Comparison of ENCODE assay signal across 4 cellular contexts in genomic region chr21:13303763-13304162, GRCh38.
DNase-seq lines count a peak whose midpoint lies in the region; ATAC-seq and TF ChIP-seq lines count a peak whose summit lies in the region.
"Not testable (repeated sequence)": the region's sequence is repeated elsewhere in the genome, so short reads cannot be mapped to it uniquely, and the experiment has no call there.

No MANE protein-coding gene starts in this region.

- not testable (repeated sequence) for H3K4me1 ChIP-seq in right lobe of liver

- ATAC-seq in left lobe of liver = peak; percentile 70
- peak; percentile 29 to 77 (median 62) for ATAC-seq in right lobe of liver

- H3K36me3 ChIP-seq in right lobe of liver = not testable (repeated sequence)

- intact Hi-C loops in right lobe of liver (cut with DNase I) = not testable (repeated sequence)

- peak overlapping the region; percentile 89 for H3K27ac ChIP-seq in 22Rv1
- H3K27ac ChIP-seq in VCaP = peak overlapping the region; percentile 84
- not testable (repeated sequence) for H3K27ac ChIP-seq in right lobe of liver

- not testable (repeated sequence) for DNase-seq in left lobe of liver (ENCODE audit: low spot score); right lobe of liver

- TF ChIP-seq CTCF in 22Rv1 (IDR thresholded peaks at IDR 0.05); VCaP (conservative IDR thresholded peaks at IDR 0.05); right lobe of liver (IDR thresholded peaks at IDR 0.05): not testable (repeated sequence)

- TF ChIP-seq POLR2A in right lobe of liver (IDR thresholded peaks at IDR 0.05) = not testable (repeated sequence)

- H3K9me3 ChIP-seq in right lobe of liver = not testable (repeated sequence)

- H3K4me3 ChIP-seq in right lobe of liver = not testable (repeated sequence)

- no CpG with 5 or more reads among the region's 1 CpG for WGBS in right lobe of liver (ENCODE audit: insufficient coverage, low coverage, low lambda C conversion rate, missing lambda C conversion rate)

- H3K27me3 ChIP-seq in right lobe of liver = not testable (repeated sequence)
